8 cellular contexts compared by ENCODE assay signal in the genomic region with DNA sequence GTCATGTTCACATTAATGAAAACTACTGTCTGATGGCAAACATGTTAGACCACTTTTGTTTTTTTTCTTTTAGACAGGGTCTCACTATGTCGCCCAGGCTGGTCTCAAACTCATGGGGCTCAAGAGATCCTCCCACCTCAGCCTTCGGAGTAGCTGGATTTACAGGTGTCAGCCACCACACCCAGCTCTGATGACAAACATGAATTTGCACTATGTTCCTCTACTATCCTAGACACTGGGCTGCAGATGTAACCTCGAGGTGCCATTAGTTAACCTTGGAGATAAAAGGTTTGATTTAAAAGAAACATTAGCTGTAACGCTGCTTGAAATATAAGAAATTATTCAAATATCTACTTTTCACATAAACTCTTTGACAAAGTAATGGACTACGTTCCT.
DNase-seq lines count a peak whose midpoint lies in the region; ATAC-seq and TF ChIP-seq lines count a peak whose summit lies in the region.

No MANE protein-coding gene starts in this region.

- H3K4me3 ChIP-seq in choroid plexus epithelial cell (ENCODE audit: low read depth, low read length) (peak overlapping the region; percentile 6), skin epidermis (peak overlapping the region in 1 of 7 experiments; percentile 20)

- peak overlapping the region in 20 of 21 experiments; percentile 13 to 92 (median 80) for H3K27ac ChIP-seq in skin epidermis

- DNase-seq in choroid plexus epithelial cell (ENCODE audit: low read depth): no peak
- DNase-seq in NCI-H1048 (lab: John Stamatoyannopoulos, UW): no peak
- DNase-seq in NCI-H748 treated with DMSO at 0.1 percent for 48 hours (lab: John Stamatoyannopoulos, UW): no peak
- no peak for DNase-seq in HCEC 1CT

- TF ChIP-seq CTCF in choroid plexus epithelial cell (conservative IDR thresholded peaks at IDR 0.05; ENCODE audit: low read depth, low read length): no peak

- ATAC-seq in GM19395 (IDR thresholded peaks at IDR 0.05; ENCODE audit: unreplicated experiment) (peak; percentile 25), HG03432 (IDR thresholded peaks at IDR 0.05; ENCODE audit: unreplicated experiment) (peak; percentile 33), HG02840 (IDR thresholded peaks at IDR 0.05; ENCODE audit: low FRiP score, unreplicated experiment) (no peak)
